ENCODE assay signal across 22 cellular contexts in genomic region chr1:3442901-3443300, GRCh38. TPM values are rescaled to one million over a fixed set of nuclear protein-coding genes. Genes with fewer than 3 reads are reported as not detected.
"Had no signal": no experiment of that assay in that cellular context is flagged by ENCODE, and none has a peak within 500 bp of the region (broad histone marks: within the 10 kb centered on the region; RNA-seq: fewer than 3 reads in every experiment).

No MANE protein-coding gene starts in this region.

- H3K9me3 Mint-ChIP-seq: dendritic cell treated with granulocyte-macrophage colony-stimulating factor and Interleukin-4, amounts not matched to agents 40 ng/mL and 50 ng/mL, for 4 days had no signal

- H3K4me1 Mint-ChIP-seq: natural killer cell; stimulated activated effector memory CD8-positive, alpha-beta T cell treated with anti-CD3 and anti-CD28 coated beads, Interleukin-12 subunit alpha, Interleukin-12 subunit beta, amount 100 ng/mL, for 72 hours had no signal

- H3K36me3 Mint-ChIP-seq: natural killer cell; stimulated activated effector memory CD8-positive, alpha-beta T cell treated with anti-CD3 and anti-CD28 coated beads, Interleukin-12 subunit alpha, Interleukin-12 subunit beta, amount 100 ng/mL, for 72 hours had no signal

- H3K27ac Mint-ChIP-seq: dendritic cell treated with granulocyte-macrophage colony-stimulating factor and Interleukin-4, amounts not matched to agents 40 ng/mL and 50 ng/mL, for 4 days; natural killer cell; stimulated activated effector memory CD8-positive, alpha-beta T cell treated with anti-CD3 and anti-CD28 coated beads, Interleukin-12 subunit alpha, Interleukin-12 subunit beta, amount 100 ng/mL, for 72 hours had no signal

- DNase-seq: cerebellar nuclear complex; colonic mucosa; effector memory CD4-positive, alpha-beta T cell; foreskin keratinocyte; heart left ventricle; left ventricle myocardium superior; lower lobe of right lung; natural killer cell; sigmoid colon; stimulated activated CD4-positive, alpha-beta T cell treated with anti-CD3 and anti-CD28 coated beads, Interleukin-2, amount 100 ng/mL, for 24 hours; stimulated activated CD4-positive, alpha-beta T cell treated with anti-CD3 and anti-CD28 coated beads, Interleukin-4, amount 100 ng/mL, for 24 hours; stimulated activated naive CD4-positive, alpha-beta T cell treated with Interleukin-2 at 50 U/mL for 16 hours; stomach; transverse colon; upper lobe of right lung; uterus had no signal

- H3K27ac ChIP-seq: colonic mucosa, foreskin keratinocyte, heart left ventricle, hepatocyte, lower lobe of right lung, prostate gland, sigmoid colon, stomach, thoracic aorta, transverse colon, upper lobe of right lung, uterus had no signal

- H3K4me3 Mint-ChIP-seq: dendritic cell treated with granulocyte-macrophage colony-stimulating factor and Interleukin-4, amounts not matched to agents 40 ng/mL and 50 ng/mL, for 4 days; natural killer cell; stimulated activated effector memory CD8-positive, alpha-beta T cell treated with anti-CD3 and anti-CD28 coated beads, Interleukin-12 subunit alpha, Interleukin-12 subunit beta, amount 100 ng/mL, for 72 hours had no signal

RNA-seq across cellular contexts. Expression of gene ARHGEF16, which starts 11.6 kb away (rescaled TPM):
- total RNA-seq: mononuclear cell, natural killer cell had no signal
